Comparison of ENCODE assay signal across 8 cellular contexts in the genomic region with DNA sequence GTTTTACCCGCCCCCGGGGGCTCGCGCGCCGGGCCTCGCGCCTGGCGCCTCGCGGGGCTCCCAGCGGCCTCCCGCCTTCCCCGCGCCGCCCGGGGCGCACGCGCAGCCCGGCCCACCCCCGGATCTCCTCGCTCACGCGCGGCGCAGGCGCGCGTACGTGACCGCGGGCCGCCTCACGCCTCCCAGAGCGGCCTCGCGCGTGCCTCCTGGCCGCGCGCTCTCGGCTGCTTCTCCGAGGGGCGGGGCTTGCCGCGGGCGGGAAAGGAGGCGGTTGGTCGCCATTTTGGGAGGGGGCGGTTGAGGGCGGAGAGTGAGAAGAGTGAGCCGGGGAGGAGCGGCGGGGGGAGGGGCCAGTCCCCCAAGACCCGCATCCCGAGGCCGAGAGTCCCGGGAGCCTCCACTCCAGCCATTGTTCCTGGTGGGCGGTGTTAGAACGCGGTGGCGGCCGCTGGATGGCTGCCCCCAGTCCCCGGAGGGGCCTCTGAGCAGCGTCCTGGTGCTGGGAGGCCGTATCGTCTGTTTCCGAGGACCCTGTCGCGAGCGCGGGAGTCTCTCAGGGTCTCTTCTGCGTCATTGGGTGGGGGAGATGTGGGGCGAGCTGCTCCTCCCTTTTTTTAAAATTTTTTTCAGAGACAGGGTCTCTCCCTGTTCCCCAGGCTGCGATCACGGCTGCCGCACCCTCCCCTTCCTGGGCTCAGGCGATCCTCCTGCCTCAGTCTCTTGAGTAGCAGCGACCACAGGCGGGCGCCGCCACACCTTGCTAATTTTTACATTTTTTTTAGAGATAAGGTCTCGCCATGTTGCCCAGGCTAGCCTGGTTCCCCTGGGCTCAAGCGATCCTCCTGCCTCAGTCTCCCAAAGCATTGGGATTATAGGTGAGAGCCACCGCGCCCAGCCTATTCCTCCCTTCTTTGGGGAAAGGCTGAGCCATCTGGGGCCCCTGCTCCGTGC. TPM values are rescaled to one million over a fixed set of nuclear protein-coding genes. Genes with fewer than 3 reads are reported as not detected.
DNase-seq lines count a peak whose midpoint lies in the region; ATAC-seq, FAIRE-seq and TF ChIP-seq lines count a peak whose summit lies in the region.

A gene with protein sequence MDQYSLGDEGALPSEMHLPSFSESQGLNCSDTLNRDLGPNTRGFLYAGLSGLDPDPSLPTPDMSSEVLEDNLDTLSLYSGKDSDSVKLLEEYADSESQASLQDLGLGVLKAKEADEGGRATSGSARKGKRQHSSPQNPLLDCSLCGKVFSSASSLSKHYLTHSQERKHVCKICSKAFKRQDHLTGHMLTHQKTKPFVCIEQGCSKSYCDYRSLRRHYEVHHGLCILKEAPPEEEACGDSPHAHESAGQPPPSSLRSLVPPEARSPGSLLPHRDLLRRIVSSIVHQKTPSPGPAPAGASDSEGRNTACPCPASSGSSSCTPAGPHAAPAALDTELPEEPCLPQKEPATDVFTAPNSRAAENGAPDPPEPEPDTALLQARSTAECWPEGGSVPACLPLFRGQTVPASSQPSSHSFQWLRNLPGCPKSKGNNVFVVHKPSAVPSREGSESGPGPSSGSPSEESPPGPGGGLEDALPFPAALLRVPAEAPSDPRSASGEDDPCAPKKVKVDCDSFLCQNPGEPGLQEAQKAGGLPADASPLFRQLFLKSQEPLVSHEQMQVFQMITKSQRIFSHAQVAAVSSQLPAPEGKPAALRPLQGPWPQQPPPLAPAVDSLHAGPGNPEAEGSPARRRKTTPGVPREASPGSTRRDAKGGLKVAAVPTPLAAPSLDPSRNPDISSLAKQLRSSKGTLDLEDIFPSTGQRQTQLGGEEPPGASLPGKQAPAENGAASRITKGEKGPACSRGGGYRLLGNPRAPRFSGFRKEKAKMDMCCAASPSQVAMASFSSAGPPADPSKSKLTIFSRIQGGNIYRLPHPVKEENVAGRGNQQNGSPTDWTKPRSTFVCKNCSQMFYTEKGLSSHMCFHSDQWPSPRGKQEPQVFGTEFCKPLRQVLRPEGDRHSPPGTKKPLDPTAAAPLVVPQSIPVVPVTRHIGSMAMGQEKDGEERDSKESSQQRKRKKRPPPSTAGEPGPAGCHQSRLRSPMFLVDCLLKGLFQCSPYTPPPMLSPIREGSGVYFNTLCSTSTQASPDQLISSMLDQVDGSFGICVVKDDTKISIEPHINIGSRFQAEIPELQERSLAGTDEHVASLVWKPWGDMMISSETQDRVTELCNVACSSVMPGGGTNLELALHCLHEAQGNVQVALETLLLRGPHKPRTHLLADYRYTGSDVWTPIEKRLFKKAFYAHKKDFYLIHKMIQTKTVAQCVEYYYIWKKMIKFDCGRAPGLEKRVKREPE (N-terminal part only) (minus strand): TSS at position 73 of the 951 bp plus-strand sequence. CDS start 17,292 bp downstream, outside the sequence.

- H3K79me2 ChIP-seq in mesendoderm (ENCODE audit: control insufficient read depth, insufficient read depth, low read length): no peaks in the 10 kb centered on the region

- no peak within 1 kb of the TSS for H2AK5ac ChIP-seq in mesendoderm (ENCODE audit: low read length)

- H3K27ac ChIP-seq in testis (peak within 1 kb of the TSS; percentile 53 to 78), mesendoderm (ENCODE audit: low read depth, low read length) (no peak within 1 kb of the TSS)

- H3K23ac ChIP-seq in mesendoderm (ENCODE audit: low read length): no peak within 1 kb of the TSS

- intact Hi-C loops in posterior vena cava (cut with DNase I) (no loop called here), testis (cut with DNase I; ENCODE audit: low total_unique reads) (no loop called here)

- no peak within 1 kb of the TSS for H2BK120ac ChIP-seq in mesendoderm (ENCODE audit: low read depth, low read length)

- no peak within 1 kb of the TSS for H4K8ac ChIP-seq in mesendoderm (ENCODE audit: low read depth, low read length)

- DNase-seq in GM12891 (ENCODE audit: insufficient read length, low spot score) (peak; percentile 23), erythroblast (lab: John Stamatoyannopoulos, UW) (peak; percentile 64), posterior vena cava (ENCODE audit: low spot score) (peak; percentile 91), testis (peak; percentile 89), mesenteric fat pad (ENCODE audit: low spot score) (no peak), mesendoderm (no peak)
- peak; percentile 87 for DNase-seq in activated CD8-positive, alpha-beta memory T cell treated with anti-CD3 and anti-CD28 coated beads, Interleukin-2, amount 50 U/mL, for 4 hours

- no peak for TF ChIP-seq POLR2A in GM12891 (IDR thresholded peaks at IDR 0.05; ENCODE audit: low read depth, low read length)
- TF ChIP-seq POLR2A in erythroblast (IDR thresholded peaks at IDR 0.05; ENCODE audit: low read length): no peak
- no peak for TF ChIP-seq POLR2A in testis (IDR thresholded peaks at IDR 0.05)

- WGBS in testis, 2 donors: 12 to 17% methylated on average over 53 to 83 of the region's 88 CpGs
- whole genome bisulfite sequencing in mesendoderm (ENCODE audit: extremely low coverage, insufficient coverage, low lambda C conversion rate): no CpG with 5 or more reads among the region's 88 CpGs

- H2BK5ac ChIP-seq in mesendoderm (ENCODE audit: low read length): no peak within 1 kb of the TSS

- no peak for FAIRE-seq in GM12891 (lab: Jason Lieb, UNC)

- no peak within 1 kb of the TSS for H4K5ac ChIP-seq in mesendoderm (ENCODE audit: low read length)

- no peak for TF ChIP-seq CTCF in testis (IDR thresholded peaks at IDR 0.05)

- H3K27me3 ChIP-seq in testis (no peaks in the 10 kb centered on the region), mesendoderm (ENCODE audit: insufficient read depth, low read length, poor library complexity) (no peaks in the 10 kb centered on the region)

- no peaks in the 10 kb centered on the region for H3K36me3 ChIP-seq in testis (ENCODE audit: low read depth, missing control alignments)
- no peaks in the 10 kb centered on the region for H3K36me3 ChIP-seq in mesendoderm (ENCODE audit: control insufficient read depth, insufficient read depth, low read length)

- H3K4me3 ChIP-seq in testis (peak within 1 kb of the TSS; percentile 41 to 67), mesendoderm (ENCODE audit: low read length) (no peak within 1 kb of the TSS)

- no peak for ATAC-seq in GM21528 (IDR thresholded peaks at IDR 0.05; ENCODE audit: low FRiP score, unreplicated experiment)

- H2BK15ac ChIP-seq in mesendoderm (replicated peaks; ENCODE audit: low read depth): no peak within 1 kb of the TSS

- H3K18ac ChIP-seq in mesendoderm (ENCODE audit: low read length): no peak within 1 kb of the TSS

- no peaks in the 10 kb centered on the region for H3K79me1 ChIP-seq in mesendoderm (ENCODE audit: low read length)

- H3K4me2 ChIP-seq in mesendoderm (ENCODE audit: low read length): no peak within 1 kb of the TSS

- H3K9me3 ChIP-seq in testis: no peaks in the 10 kb centered on the region

- no peak within 1 kb of the TSS for H3K56ac ChIP-seq in mesendoderm (ENCODE audit: low read length)

- no peak within 1 kb of the TSS for H3K4ac ChIP-seq in mesendoderm (ENCODE audit: low read depth, low read length)

- H3K4me1 ChIP-seq in testis (no peaks in the 10 kb centered on the region), mesendoderm (ENCODE audit: control insufficient read depth, low read depth, low read length) (no peaks in the 10 kb centered on the region)

- H3K9ac ChIP-seq in mesendoderm (ENCODE audit: low read length): no peak within 1 kb of the TSS

TF ChIP-seq in GM12891, 5 proteins besides CTCF, POLR2A, EP300 and RAD21:
- TF ChIP-seq POLR2AphosphoS5 (IDR thresholded peaks at IDR 0.05; ENCODE audit: low read depth, low read length) (no peak), TAF1 (IDR thresholded peaks at IDR 0.05; ENCODE audit: low read depth, low read length) (no peak), PAX5 (IDR thresholded peaks at IDR 0.05; ENCODE audit: insufficient read depth, low read length, severe bottlenecking) (no peak), POU2F2 (IDR thresholded peaks at IDR 0.05; ENCODE audit: low read depth, low read length) (no peak)

RNA-seq across cellular contexts. Expression of the gene that starts here (rescaled TPM):
- polyA plus RNA-seq in GM12891 (2012; ENCODE audit: low read depth, missing spikeins): 0.06 TPM
- total RNA-seq in posterior vena cava (under 1 TPM; 0.19 to 0.24 TPM), testis (10 to 100 TPM; 30.4 to 51.5 TPM), mesenteric fat pad (0.87 TPM)
- polyA plus RNA-seq in testis (ENCODE audit: insufficient read depth, low read depth, low replicate concordance): 42.0 TPM
- 0.03 TPM for polyA plus RNA-seq in mesendoderm (2013, experiment 1 of 2)
- 0.03 TPM for polyA plus RNA-seq in mesendoderm (2013, experiment 2 of 2)

Comparison
In these comparisons a context has a peak if more than half of its experiments do, and no peak if none do; other contexts are left out.
1. RNA of the gene that starts here (total RNA-seq): 30.4 to 51.5 TPM in testis; 0.87 TPM in mesenteric fat pad (single experiment) and 0.19 to 0.24 TPM in posterior vena cava; every median in the first group is over 10 times any median in the second.
2. Peak in DNase-seq in posterior vena cava; RNA of the gene not detected or under 1 TPM.
3. DNase-seq: peak in GM12891 (single experiment), activated CD8-positive, alpha-beta memory T cell treated with anti-CD3 and anti-CD28 coated beads, Interleukin-2, amount 50 U/mL, for 4 hours (single experiment), erythroblast (2 of 2) and testis (single experiment); none in mesenteric fat pad (single experiment) and mesendoderm (single experiment).